12 cellular contexts compared by ENCODE assay signal in the genomic region with DNA sequence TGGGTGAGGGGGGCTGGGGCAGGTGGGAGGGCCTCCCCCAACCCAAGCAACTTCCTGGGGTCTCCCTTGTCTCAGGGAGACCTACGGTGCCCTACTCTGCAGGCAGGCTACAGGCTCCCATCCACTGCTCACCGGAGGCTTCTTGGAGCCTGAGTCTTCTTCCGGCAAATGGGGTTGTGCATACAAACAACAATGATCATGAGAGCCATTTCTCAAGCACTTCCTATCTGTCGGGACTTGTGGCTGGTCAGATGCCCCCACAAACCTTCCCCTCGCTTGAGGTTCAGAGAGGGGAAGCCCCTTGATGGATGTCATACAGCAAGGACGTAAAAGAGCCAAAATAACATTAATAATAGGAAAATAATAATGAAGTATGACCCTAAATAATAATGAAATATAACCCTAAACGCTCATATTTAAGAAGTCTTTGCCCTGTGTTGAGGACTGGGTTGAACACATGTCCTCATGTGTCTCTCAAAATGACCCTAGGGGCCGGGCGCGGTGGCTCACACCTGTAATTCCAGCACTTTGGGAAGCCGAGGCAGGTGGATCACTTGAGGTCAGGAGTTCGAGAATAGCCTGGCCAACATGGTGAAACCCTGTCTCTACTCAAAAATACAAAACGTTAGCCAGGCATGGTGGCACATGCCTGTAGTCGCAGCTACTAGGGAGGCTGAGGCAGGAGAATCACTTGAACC. TPM values are rescaled to one million over a fixed set of nuclear protein-coding genes. Genes with fewer than 3 reads are reported as not detected.
DNase-seq lines count a peak whose midpoint lies in the region; ATAC-seq and TF ChIP-seq lines count a peak whose summit lies in the region.
"Had no signal": no experiment of that assay in that cellular context is flagged by ENCODE, and none has a peak within 500 bp of the region (broad histone marks: within the 10 kb centered on the region; RNA-seq: fewer than 3 reads in every experiment).

No MANE protein-coding gene starts in this region.

- no peaks in the 10 kb centered on the region for H3K9me3 Mint-ChIP-seq in chondrocyte (ENCODE audit: low read depth)
- H3K9me3 Mint-ChIP-seq: GM23338 had no signal

- H3K27ac ChIP-seq in skin epidermis, result peak overlapping the region in 18 of 21 experiments; percentile 18 to 95 (median 74)
- H3K27ac ChIP-seq: hepatocyte, parathyroid adenoma had no signal

- peak overlapping the region; percentile 23 to 39 (median 35) for H3K4me3 ChIP-seq in skin epidermis
- H3K4me3 ChIP-seq: GM23338, hepatocyte had no signal

- POLR2A ChIA-PET in GM10248 (lab: Yijun Ruan, JAX), result no interaction called here

- CTCF ChIA-PET in GM10248 (lab: Yijun Ruan, JAX), result interaction anchor here (1.6 to 1.8 kb wide), 2 partner anchors 35 kb away, joined by 3 to 12 read pairs; no protein-coding TSS in a partner anchor

- H3K27ac Mint-ChIP-seq in chondrocyte (ENCODE audit: unreplicated experiment), result peak overlapping the region; percentile 71
- H3K27ac Mint-ChIP-seq: GM23338 had no signal

- H3K4me1 Mint-ChIP-seq in chondrocyte (ENCODE audit: low read depth), result peaks cover 7% of the 10 kb centered on the region

- peaks cover 11% of the 10 kb centered on the region for H3K36me3 Mint-ChIP-seq in chondrocyte (ENCODE audit: low read depth)

- TF ChIP-seq CTCF in GM10248 (IDR thresholded peaks at IDR 0.05; ENCODE audit: control extremely low read depth, extremely low read depth, low read depth, missing control alignments) (no peak), chondrocyte (IDR thresholded peaks at IDR 0.05) (no peak)

- H3K27me3 Mint-ChIP-seq in chondrocyte (ENCODE audit: low read depth), result no peaks in the 10 kb centered on the region

- no peak overlapping the region for H3K4me3 Mint-ChIP-seq in chondrocyte (ENCODE audit: unreplicated experiment)
- H3K4me3 Mint-ChIP-seq: GM23338 had no signal

- peak; percentile 67 for DNase-seq in GM10248 (ENCODE audit: extremely low spot score)
- DNase-seq in MV-4-11 (lab: John Stamatoyannopoulos, UW), result peak; percentile 27
- no peak for DNase-seq in chondrocyte (ENCODE audit: low spot score)
- no peak for DNase-seq in HCEC 1CT
- DNase-seq: NCI-H524 treated with DMSO at 0.1 percent for 48 hours had no signal

- ATAC-seq in HG02763 (IDR thresholded peaks at IDR 0.05; ENCODE audit: unreplicated experiment) (no peak), HG03135 (IDR thresholded peaks at IDR 0.05; ENCODE audit: unreplicated experiment) (no peak), GM21367 (IDR thresholded peaks at IDR 0.05; ENCODE audit: unreplicated experiment) (no peak)
- ATAC-seq: GM23338 had no signal

RNA-seq across cellular contexts. Expression of a gene that starts 0.7 kb away (rescaled TPM):
- total RNA-seq in chondrocyte, result not detected in 3 replicates
- total RNA-seq: GM23338 had no signal

RNA-seq across cellular contexts. Expression of a gene that starts 10.9 kb away (rescaled TPM):
- 3.5 to 5.2 TPM (median 3.5 TPM) in 3 replicates for total RNA-seq in chondrocyte

RNA-seq across cellular contexts. Expression of a gene that starts 26.3 kb away (rescaled TPM):
- 49.6 to 63.8 TPM (median 62.6 TPM) in 3 replicates for total RNA-seq in chondrocyte

RNA-seq across cellular contexts. Expression of a gene that starts 27.7 kb away (rescaled TPM):
- total RNA-seq in chondrocyte, result 1.5 to 2.4 TPM (median 2.1 TPM) in 3 replicates

RNA-seq across cellular contexts. Expression of a gene that starts 52.1 kb away (rescaled TPM):
- total RNA-seq in chondrocyte, result not detected in 3 replicates
- total RNA-seq: GM23338, hepatocyte had no signal

Comparison
In these comparisons a context has a peak if more than half of its experiments do, and no peak if none do; other contexts are left out.
1. DNase-seq: peak in GM10248 (single experiment) and MV-4-11 (single experiment); none in chondrocyte (single experiment) and HCEC 1CT (single experiment).